In genomic region chr3:141529256-141530132, GRCh38 we compare ENCODE assay signal across 12 cellular contexts. TPM values are rescaled to one million over a fixed set of nuclear protein-coding genes. Genes with fewer than 3 reads are reported as not detected.
A peak's percentile ranks its signal among the peaks of the same experiment; 100 is the strongest.
DNase-seq lines count a peak whose midpoint lies in the region; ATAC-seq and TF ChIP-seq lines count a peak whose summit lies in the region.
"Had no signal": no experiment of that assay in that cellular context is flagged by ENCODE, and none has a peak within 500 bp of the region (broad histone marks: within the 10 kb centered on the region; RNA-seq: fewer than 3 reads in every experiment).

No MANE protein-coding gene starts in this region.

- H2BK15ac ChIP-seq in H9 (ENCODE audit: low read depth, low read length): no peak overlapping the region

- POLR2A ChIA-PET in activated CD4-positive, alpha-beta memory T cell treated with anti-CD3 and anti-CD28 coated beads, Interleukin-2, amount 10 ng/mL, durations not matched to agents 7 days and 5 days (lab: Charles Lee): interaction anchor here (1.0 to 1.4 kb wide), 2 partner anchors 25 to 42 kb away, joined by 3 to 4 read pairs; no protein-coding TSS in a partner anchor

- H3K4me1 ChIP-seq in H9 (ENCODE audit: insufficient read depth, low read length): no peaks in the 10 kb centered on the region

- H3K27ac Mint-ChIP-seq in T-helper 2 cell treated with Interferon-gamma antibody and Interleukin-4, amounts not matched to agents 5 μg/mL and 100 μg/mL, for 36 hours: no peak overlapping the region
- H3K27ac Mint-ChIP-seq in activated CD4-positive, alpha-beta memory T cell treated with anti-CD3 and anti-CD28 coated beads, Interleukin-2, amount 10 ng/mL, durations not matched to agents 7 days and 5 days: peak overlapping the region; percentile 6
- H3K27ac Mint-ChIP-seq in stimulated activated effector memory CD8-positive, alpha-beta T cell treated with anti-CD3 and anti-CD28 coated beads, Interleukin-12 subunit alpha, Interleukin-12 subunit beta, amount 100 ng/mL, for 72 hours: peak overlapping the region; percentile 39
- peak overlapping the region in 1 of 3 experiments; percentile 52; a peak in 1 of 7 replicates for H3K27ac Mint-ChIP-seq in H9

- no peaks in the 10 kb centered on the region for H4K20me1 ChIP-seq in H9 (ENCODE audit: control insufficient read depth, insufficient read depth, insufficient read length)

- no peak for DNase-seq in T-helper 2 cell treated with Interferon-gamma antibody and Interleukin-4, amounts not matched to agents 5 μg/mL and 100 μg/mL, for 36 hours (ENCODE audit: low spot score)
- no peak for DNase-seq in T-helper 2 cell
- no peak for DNase-seq in activated CD4-positive, alpha-beta memory T cell treated with anti-CD3 and anti-CD28 coated beads, Interleukin-2, amount 10 ng/mL, durations not matched to agents 7 days and 5 days
- no peak for DNase-seq in fibroblast of pulmonary artery (ENCODE audit: low read depth)
- no peak for DNase-seq in stimulated activated effector memory CD8-positive, alpha-beta T cell treated with anti-CD3 and anti-CD28 coated beads, Interleukin-12 subunit alpha, Interleukin-12 subunit beta, amount 100 ng/mL, for 72 hours (ENCODE audit: low spot score in 2 of 2)
- DNase-seq in H9: no peak
- DNase-seq: activated CD4-positive, CD25-positive, alpha-beta regulatory T cell treated with anti-CD3 and anti-CD28 coated beads, Interleukin-2, amount 50 U/mL, for 72 hours; cerebellar nuclear complex; hypothalamus; NCI-H1694 had no signal

- no peak overlapping the region for H2BK20ac ChIP-seq in H9 (ENCODE audit: low read depth, low read length, poor library complexity, severe bottlenecking)

- no peak overlapping the region for H4K5ac ChIP-seq in H9 (ENCODE audit: insufficient read length, low read depth, low read length)

- no peak overlapping the region for H4K91ac ChIP-seq in H9 (ENCODE audit: insufficient read length, low read depth, low read length)

- no peak overlapping the region for H3K23ac ChIP-seq in H9 (ENCODE audit: insufficient read length, low read depth, low read length)

- no peak overlapping the region for H2BK120ac ChIP-seq in H9 (ENCODE audit: low read depth, low read length, poor library complexity, severe bottlenecking)

- H2AK5ac ChIP-seq in H9 (ENCODE audit: insufficient read length, low read length): no peak overlapping the region

- H3K14ac ChIP-seq in H9 (ENCODE audit: insufficient read depth, low read length): no peak overlapping the region

- no peaks in the 10 kb centered on the region for H3K23me2 ChIP-seq in H9 (ENCODE audit: insufficient read length, low read depth, low read length, poor library complexity, severe bottlenecking)

- H3K4me3 Mint-ChIP-seq in T-helper 2 cell treated with Interferon-gamma antibody and Interleukin-4, amounts not matched to agents 5 μg/mL and 100 μg/mL, for 36 hours: peak overlapping the region; percentile 43
- no peak overlapping the region for H3K4me3 Mint-ChIP-seq in activated CD4-positive, alpha-beta memory T cell treated with anti-CD3 and anti-CD28 coated beads, Interleukin-2, amount 10 ng/mL, durations not matched to agents 7 days and 5 days
- peak overlapping the region; percentile 14 for H3K4me3 Mint-ChIP-seq in stimulated activated effector memory CD8-positive, alpha-beta T cell treated with anti-CD3 and anti-CD28 coated beads, Interleukin-12 subunit alpha, Interleukin-12 subunit beta, amount 100 ng/mL, for 72 hours
- H3K4me3 Mint-ChIP-seq in H9: no peak overlapping the region

- CTCF ChIA-PET in activated CD4-positive, alpha-beta memory T cell treated with anti-CD3 and anti-CD28 coated beads, Interleukin-2, amount 10 ng/mL, durations not matched to agents 7 days and 5 days (lab: Charles Lee): no interaction called here

- H2BK5ac ChIP-seq in H9 (ENCODE audit: insufficient read length, low read length): no peak overlapping the region

- no peak overlapping the region for H2AFZ ChIP-seq in H9 (ENCODE audit: low read length)

- H3K18ac ChIP-seq in H9 (ENCODE audit: insufficient read length, low read depth, low read length): no peak overlapping the region

- H3K79me2 ChIP-seq in H9 (ENCODE audit: insufficient read depth, low read length): no peaks in the 10 kb centered on the region

- H3K4ac ChIP-seq in H9 (ENCODE audit: low read depth, low read length): no peak overlapping the region

- H3K9me3 ChIP-seq in H9 (ENCODE audit: control insufficient read depth, low read depth, low read length): no peaks in the 10 kb centered on the region

- no peak overlapping the region for H3K27ac ChIP-seq in H9 (ENCODE audit: insufficient read length, low read depth, low read length)

- H4K8ac ChIP-seq in H9 (replicated peaks; ENCODE audit: insufficient read length, low read depth, low read length): no peak overlapping the region

- H3K9me3 Mint-ChIP-seq in T-helper 2 cell treated with Interferon-gamma antibody and Interleukin-4, amounts not matched to agents 5 μg/mL and 100 μg/mL, for 36 hours: no peaks in the 10 kb centered on the region
- no peaks in the 10 kb centered on the region for H3K9me3 Mint-ChIP-seq in activated CD4-positive, alpha-beta memory T cell treated with anti-CD3 and anti-CD28 coated beads, Interleukin-2, amount 10 ng/mL, durations not matched to agents 7 days and 5 days
- H3K9me3 Mint-ChIP-seq in stimulated activated effector memory CD8-positive, alpha-beta T cell treated with anti-CD3 and anti-CD28 coated beads, Interleukin-12 subunit alpha, Interleukin-12 subunit beta, amount 100 ng/mL, for 72 hours: no peaks in the 10 kb centered on the region
- no peaks in the 10 kb centered on the region for H3K9me3 Mint-ChIP-seq in H9

- H3K27me3 Mint-ChIP-seq in T-helper 2 cell treated with Interferon-gamma antibody and Interleukin-4, amounts not matched to agents 5 μg/mL and 100 μg/mL, for 36 hours (ENCODE audit: low read depth): no peaks in the 10 kb centered on the region
- no peaks in the 10 kb centered on the region for H3K27me3 Mint-ChIP-seq in activated CD4-positive, alpha-beta memory T cell treated with anti-CD3 and anti-CD28 coated beads, Interleukin-2, amount 10 ng/mL, durations not matched to agents 7 days and 5 days
- H3K27me3 Mint-ChIP-seq in H9 (ENCODE audit: low read depth): no peaks in the 10 kb centered on the region

- no peak overlapping the region for H3T11ph ChIP-seq in H9 (ENCODE audit: low read length)

- H3K56ac ChIP-seq in H9 (ENCODE audit: insufficient read length, low read depth, low read length): no peak overlapping the region

- peaks cover 42% of the 10 kb centered on the region for H3K36me3 Mint-ChIP-seq in T-helper 2 cell treated with Interferon-gamma antibody and Interleukin-4, amounts not matched to agents 5 μg/mL and 100 μg/mL, for 36 hours (ENCODE audit: low read depth)
- peaks cover 61% of the 10 kb centered on the region for H3K36me3 Mint-ChIP-seq in activated CD4-positive, alpha-beta memory T cell treated with anti-CD3 and anti-CD28 coated beads, Interleukin-2, amount 10 ng/mL, durations not matched to agents 7 days and 5 days (ENCODE audit: low read depth)
- H3K36me3 Mint-ChIP-seq in stimulated activated effector memory CD8-positive, alpha-beta T cell treated with anti-CD3 and anti-CD28 coated beads, Interleukin-12 subunit alpha, Interleukin-12 subunit beta, amount 100 ng/mL, for 72 hours: peaks cover 70% of the 10 kb centered on the region
- peaks cover 0 to 2% (median under 1%) of the 10 kb centered on the region in 3 experiments; a peak in 3 of 7 replicates for H3K36me3 Mint-ChIP-seq in H9 (ENCODE audit: insufficient read depth in 1 of 3, low read depth in 3 of 3)

- peak overlapping the region; percentile 33 for H3K4me3 ChIP-seq in fibroblast of pulmonary artery (replicated peaks; ENCODE audit: low read depth, low read length)

- peak; percentile 57 for ATAC-seq in stimulated activated effector memory CD8-positive, alpha-beta T cell treated with anti-CD3 and anti-CD28 coated beads, Interleukin-12 subunit alpha, Interleukin-12 subunit beta, amount 100 ng/mL, for 72 hours
- ATAC-seq in GM21515 (IDR thresholded peaks at IDR 0.05; ENCODE audit: unreplicated experiment): no peak
- no peak for ATAC-seq in GM18519 (IDR thresholded peaks at IDR 0.05; ENCODE audit: low FRiP score, unreplicated experiment)

- TF ChIP-seq CTCF in fibroblast of pulmonary artery (IDR thresholded peaks at IDR 0.05; ENCODE audit: low read length, missing control alignments) (no peak), H9 (conservative IDR thresholded peaks at IDR 0.05) (no peak)

- H3K27me3 ChIP-seq in H9 (ENCODE audit: insufficient read depth, low read length): no peaks in the 10 kb centered on the region

- no CpG with 5 or more reads among the region's 1 CpG for WGBS in H9 (ENCODE audit: extremely low coverage, insufficient read length, low lambda C conversion rate)

- no peak overlapping the region for H2BK12ac ChIP-seq in H9 (ENCODE audit: insufficient read length, low read depth, low read length)

- no peak overlapping the region for H3K4me2 ChIP-seq in H9 (ENCODE audit: insufficient read depth, insufficient read length, low read length)

- H3K79me1 ChIP-seq in H9 (ENCODE audit: insufficient read depth, low read depth, low read length, poor library complexity, severe bottlenecking): no peaks in the 10 kb centered on the region

- H3K4me1 Mint-ChIP-seq in T-helper 2 cell treated with Interferon-gamma antibody and Interleukin-4, amounts not matched to agents 5 μg/mL and 100 μg/mL, for 36 hours (ENCODE audit: low read depth): peaks cover 25% of the 10 kb centered on the region
- H3K4me1 Mint-ChIP-seq in activated CD4-positive, alpha-beta memory T cell treated with anti-CD3 and anti-CD28 coated beads, Interleukin-2, amount 10 ng/mL, durations not matched to agents 7 days and 5 days: peaks cover 41% of the 10 kb centered on the region
- peaks cover 32% of the 10 kb centered on the region for H3K4me1 Mint-ChIP-seq in stimulated activated effector memory CD8-positive, alpha-beta T cell treated with anti-CD3 and anti-CD28 coated beads, Interleukin-12 subunit alpha, Interleukin-12 subunit beta, amount 100 ng/mL, for 72 hours
- H3K4me1 Mint-ChIP-seq in H9: peaks cover 12 to 13% of the 10 kb centered on the region in 2 experiments

- H3K9ac ChIP-seq in H9 (ENCODE audit: extremely low read depth, insufficient read length, low read length): no peak overlapping the region

RNA-seq across cellular contexts. Expression of gene RASA2, which starts 42.7 kb away (rescaled TPM):
- total RNA-seq in activated CD4-positive, alpha-beta memory T cell treated with anti-CD3 and anti-CD28 coated beads, Interleukin-2, amount 10 ng/mL, durations not matched to agents 7 days and 5 days: 10 to 100 TPM; 53.7 to 54.5 TPM
- total RNA-seq in H9 (2021): 21.5 and 24.4 TPM in 2 replicates

Comparison
In these comparisons a context has a peak if more than half of its experiments do, and no peak if none do; other contexts are left out.
1. H3K4me3 Mint-ChIP-seq: peak in T-helper 2 cell treated with Interferon-gamma antibody and Interleukin-4, amounts not matched to agents 5 μg/mL and 100 μg/mL, for 36 hours (single experiment) and stimulated activated effector memory CD8-positive, alpha-beta T cell treated with anti-CD3 and anti-CD28 coated beads, Interleukin-12 subunit alpha, Interleukin-12 subunit beta, amount 100 ng/mL, for 72 hours (single experiment); none in activated CD4-positive, alpha-beta memory T cell treated with anti-CD3 and anti-CD28 coated beads, Interleukin-2, amount 10 ng/mL, durations not matched to agents 7 days and 5 days (single experiment) and H9 (0 of 2).